Comparison of ENCODE assay signal across 7 cellular contexts in the genomic region with DNA sequence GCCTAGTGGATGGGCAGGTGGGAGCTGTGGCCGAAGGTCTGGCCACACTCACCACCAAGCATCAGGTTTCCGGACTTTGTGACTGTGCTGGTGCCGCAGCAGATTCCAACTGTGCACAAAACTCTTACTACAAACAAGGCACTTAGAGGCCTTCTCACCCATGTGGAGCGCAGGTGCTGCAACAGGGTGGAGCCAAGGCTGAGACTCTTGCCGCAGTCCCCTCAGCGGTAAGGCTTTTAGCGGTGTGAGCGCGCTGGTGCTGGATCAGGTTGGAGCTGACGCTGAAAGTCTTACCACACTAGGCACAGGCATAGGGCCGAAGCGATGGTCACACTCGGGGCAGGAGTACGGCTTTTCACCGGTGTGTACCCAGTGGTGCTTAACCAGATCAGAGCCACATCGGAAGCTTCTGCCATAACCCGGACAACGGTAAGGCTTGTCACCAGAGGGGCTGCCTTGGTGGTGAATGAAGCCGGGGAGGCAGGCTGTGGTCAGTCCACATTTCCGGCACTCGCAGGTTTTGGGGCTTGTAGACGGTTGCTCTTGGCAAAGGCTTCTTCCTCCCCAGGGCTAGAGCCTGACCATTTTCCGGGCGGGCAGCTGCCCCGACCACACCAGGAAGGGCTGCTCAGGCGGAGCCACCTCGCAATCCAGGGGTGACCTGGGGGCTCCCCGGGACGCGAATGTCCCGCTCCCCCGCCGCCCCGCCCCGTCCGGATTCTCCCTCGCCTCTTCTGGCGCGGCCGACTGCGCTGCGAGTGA. TPM values are rescaled to one million over a fixed set of nuclear protein-coding genes. Genes with fewer than 3 reads are reported as not detected.
DNase-seq lines count a peak whose midpoint lies in the region; ATAC-seq and TF ChIP-seq lines count a peak whose summit lies in the region.

No MANE protein-coding gene starts in this region.

- H3K9me3 Mint-ChIP-seq in progenitor cell of endocrine pancreas (ENCODE audit: low read depth) = no peaks in the 10 kb centered on the region

- peak overlapping the region; percentile 96 for H3K9ac ChIP-seq in PC-3 (ENCODE audit: low read length)

- H4K20me1 ChIP-seq in PC-3 (ENCODE audit: low read length) = no peaks in the 10 kb centered on the region

- no peaks in the 10 kb centered on the region for H3K27me3 ChIP-seq in PC-3 (ENCODE audit: low read length)

- H3K27ac ChIP-seq in PC-3 (ENCODE audit: low read length) = no peak overlapping the region

- BruUV-seq in PC-3 (replicated peaks; lab: Mats Ljungman, UMichigan) = no TSS peak

- TF ChIP-seq CTCF in GM13976 (IDR thresholded peaks at IDR 0.05; ENCODE audit: borderline replicate concordance, control extremely low read depth, extremely low read depth, insufficient read depth, missing control alignments) = no peak
- TF ChIP-seq CTCF in PC-3 (conservative IDR thresholded peaks at IDR 0.05; ENCODE audit: low read depth, low read length) = no peak
- no peak for TF ChIP-seq CTCF in progenitor cell of endocrine pancreas (IDR thresholded peaks at IDR 0.05; ENCODE audit: unreplicated experiment)
- TF ChIP-seq CTCF in omental fat pad (IDR thresholded peaks at IDR 0.05) = no peak

- POLR2A ChIA-PET in PC-3 (lab: Charles Lee; ENCODE audit: unreplicated experiment) = no interaction called here

- no peaks in the 10 kb centered on the region for H3F3A ChIP-seq in PC-3 (ENCODE audit: low read length, unreplicated experiment)

- in situ Hi-C loops in GM13976 (cut with MboI; ENCODE audit: low sequenced_read_pairs, unreplicated experiment) = loop anchor here (10.0 kb wide), 1 partner anchor 407 kb away; no protein-coding TSS in a partner anchor

- H3K4me1 ChIP-seq in PC-3 (ENCODE audit: insufficient read depth, low read length) = peaks cover 18% of the 10 kb centered on the region

- H3K4me2 ChIP-seq in PC-3 (ENCODE audit: low read length) = peak overlapping the region; percentile 78

- peaks cover 20% of the 10 kb centered on the region for H3K4me1 Mint-ChIP-seq in progenitor cell of endocrine pancreas (ENCODE audit: low read depth)

- DNase-seq in GM13976 (ENCODE audit: low spot score) = peak; percentile 65
- DNase-seq in PC-3 = no peak
- peak; percentile 61 for DNase-seq in activated gamma-delta T cell treated with Interleukin-2 at 50 U/mL for 16 hours
- peak; percentile 23 for DNase-seq in globus pallidus (ENCODE audit: low spot score)
- DNase-seq in progenitor cell of endocrine pancreas (ENCODE audit: low spot score, unreplicated experiment) = no peak
- no peak for DNase-seq in omental fat pad (ENCODE audit: low spot score)

- peak overlapping the region; percentile 91 for H2AFZ ChIP-seq in PC-3 (ENCODE audit: low read length)

- peak overlapping the region; percentile 77 for H3K4me3 ChIP-seq in PC-3 (ENCODE audit: low read length)

- H3K9me3 ChIP-seq in PC-3 (ENCODE audit: low read length) = no peaks in the 10 kb centered on the region

- peaks cover 1% of the 10 kb centered on the region for H3K36me3 Mint-ChIP-seq in progenitor cell of endocrine pancreas (ENCODE audit: insufficient read depth)

- H3K79me2 ChIP-seq in PC-3 (ENCODE audit: low read length) = peaks cover 17% of the 10 kb centered on the region; the same call in 1 of the 2 replicates

- H3K27ac Mint-ChIP-seq in progenitor cell of endocrine pancreas = peak overlapping the region; percentile 93

- no peaks in the 10 kb centered on the region for H3K27me3 Mint-ChIP-seq in progenitor cell of endocrine pancreas

- H3K4me3 Mint-ChIP-seq in progenitor cell of endocrine pancreas (ENCODE audit: low read depth) = peak overlapping the region; percentile 88

- intact Hi-C loops in PC-3 (cut with micrococcal nuclease) = loop anchor here (2.0 to 10.0 kb wide), 3 partner anchors 239 to 386 kb away; partner anchors contain the start of genes PYCARD, ZNF646 and ZNF668

- ATAC-seq in HG02970 (IDR thresholded peaks at IDR 0.05; ENCODE audit: low FRiP score, unreplicated experiment) = peak; percentile 0
- no peak for ATAC-seq in PC-3
- ATAC-seq in omental fat pad (ENCODE audit: low FRiP score) = no peak

- no peaks in the 10 kb centered on the region for H3K9me2 ChIP-seq in PC-3 (replicated peaks; ENCODE audit: low read length)

- CTCF ChIA-PET in PC-3 (lab: Charles Lee) = no interaction called here

- no peaks in the 10 kb centered on the region for H3K36me3 ChIP-seq in PC-3 (ENCODE audit: low read depth, low read length)

RNA-seq across cellular contexts. Expression of gene ARMC5, which starts 1.0 kb away (rescaled TPM):
- total RNA-seq in PC-3 (2014; rRNA removed) (5.4 and 5.8 TPM in 2 replicates), progenitor cell of endocrine pancreas (14.6 and 14.8 TPM in 2 replicates), omental fat pad (10 to 100 TPM in 2 of 4 donors, 1 to 10 TPM in 2; 4.6 to 15.5 (median 10.0) TPM)

RNA-seq across cellular contexts. Expression of gene TGFB1I1, which starts 13.7 kb away (rescaled TPM):
- 11.2 and 12.5 TPM in 2 replicates for total RNA-seq in PC-3 (2014; rRNA removed)
- 4.5 and 5.0 TPM in 2 replicates for total RNA-seq in progenitor cell of endocrine pancreas
- total RNA-seq in omental fat pad = 10 to 100 TPM; 16.1 to 33.7 (median 18.9) TPM

RNA-seq across cellular contexts. Expression of gene ZNF843, which starts 15.7 kb away (rescaled TPM):
- total RNA-seq in PC-3 (2014; rRNA removed) (0.52 TPM in 1 of 2 replicates, not detected in the other), progenitor cell of endocrine pancreas (1.2 and 1.4 TPM in 2 replicates), omental fat pad (1 to 10 TPM in 3 of 4 donors, under 1 TPM in 1; 0.36 to 2.2 (median 1.5) TPM)

RNA-seq across cellular contexts. Expression of gene SLC5A2, which starts 24.7 kb away (rescaled TPM):
- total RNA-seq in PC-3 (2014; rRNA removed) = 0.11 TPM in 1 of 2 replicates, not detected in the other
- total RNA-seq in progenitor cell of endocrine pancreas = 0.29 and 0.62 TPM in 2 replicates
- total RNA-seq in omental fat pad = not detected

RNA-seq across cellular contexts. Expression of gene COX6A2, which starts 30.1 kb away (rescaled TPM):
- total RNA-seq in PC-3 (2014; rRNA removed) (not detected in 2 replicates), progenitor cell of endocrine pancreas (not detected in 2 replicates), omental fat pad (not detected)

Comparison
In these comparisons a context has a peak if more than half of its experiments do, and no peak if none do; other contexts are left out.
1. DNase-seq: peak in GM13976 (single experiment), activated gamma-delta T cell treated with Interleukin-2 at 50 U/mL for 16 hours (single experiment) and globus pallidus (single experiment); none in PC-3 (single experiment), progenitor cell of endocrine pancreas (single experiment) and omental fat pad (single experiment).